1 cellular context compared by ENCODE assay signal in the genomic region with DNA sequence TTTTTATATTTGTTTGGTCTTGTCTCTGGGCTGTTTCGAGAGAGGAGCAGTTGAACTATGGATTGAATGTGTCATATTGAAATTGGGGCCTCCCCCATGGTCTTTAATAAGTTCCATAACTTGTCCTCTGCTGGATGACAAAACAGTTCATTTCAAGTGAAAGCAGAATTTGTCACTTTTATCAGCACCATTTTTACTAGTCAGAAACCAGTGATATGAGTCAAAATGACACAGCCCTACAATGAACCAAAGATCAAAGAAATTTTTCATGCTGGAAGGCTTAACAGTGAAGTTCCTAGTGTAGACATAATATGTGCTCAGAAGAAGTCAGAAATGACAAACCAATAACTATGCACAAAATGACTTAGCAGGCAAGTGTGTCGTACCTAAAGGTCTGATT.
TF ChIP-seq lines count a peak whose summit lies in the region.

No MANE protein-coding gene starts in this region.

TF ChIP-seq in GM12878, 131 proteins besides CTCF, POLR2A, EP300 and RAD21:
- TF ChIP-seq, protein P1, sequence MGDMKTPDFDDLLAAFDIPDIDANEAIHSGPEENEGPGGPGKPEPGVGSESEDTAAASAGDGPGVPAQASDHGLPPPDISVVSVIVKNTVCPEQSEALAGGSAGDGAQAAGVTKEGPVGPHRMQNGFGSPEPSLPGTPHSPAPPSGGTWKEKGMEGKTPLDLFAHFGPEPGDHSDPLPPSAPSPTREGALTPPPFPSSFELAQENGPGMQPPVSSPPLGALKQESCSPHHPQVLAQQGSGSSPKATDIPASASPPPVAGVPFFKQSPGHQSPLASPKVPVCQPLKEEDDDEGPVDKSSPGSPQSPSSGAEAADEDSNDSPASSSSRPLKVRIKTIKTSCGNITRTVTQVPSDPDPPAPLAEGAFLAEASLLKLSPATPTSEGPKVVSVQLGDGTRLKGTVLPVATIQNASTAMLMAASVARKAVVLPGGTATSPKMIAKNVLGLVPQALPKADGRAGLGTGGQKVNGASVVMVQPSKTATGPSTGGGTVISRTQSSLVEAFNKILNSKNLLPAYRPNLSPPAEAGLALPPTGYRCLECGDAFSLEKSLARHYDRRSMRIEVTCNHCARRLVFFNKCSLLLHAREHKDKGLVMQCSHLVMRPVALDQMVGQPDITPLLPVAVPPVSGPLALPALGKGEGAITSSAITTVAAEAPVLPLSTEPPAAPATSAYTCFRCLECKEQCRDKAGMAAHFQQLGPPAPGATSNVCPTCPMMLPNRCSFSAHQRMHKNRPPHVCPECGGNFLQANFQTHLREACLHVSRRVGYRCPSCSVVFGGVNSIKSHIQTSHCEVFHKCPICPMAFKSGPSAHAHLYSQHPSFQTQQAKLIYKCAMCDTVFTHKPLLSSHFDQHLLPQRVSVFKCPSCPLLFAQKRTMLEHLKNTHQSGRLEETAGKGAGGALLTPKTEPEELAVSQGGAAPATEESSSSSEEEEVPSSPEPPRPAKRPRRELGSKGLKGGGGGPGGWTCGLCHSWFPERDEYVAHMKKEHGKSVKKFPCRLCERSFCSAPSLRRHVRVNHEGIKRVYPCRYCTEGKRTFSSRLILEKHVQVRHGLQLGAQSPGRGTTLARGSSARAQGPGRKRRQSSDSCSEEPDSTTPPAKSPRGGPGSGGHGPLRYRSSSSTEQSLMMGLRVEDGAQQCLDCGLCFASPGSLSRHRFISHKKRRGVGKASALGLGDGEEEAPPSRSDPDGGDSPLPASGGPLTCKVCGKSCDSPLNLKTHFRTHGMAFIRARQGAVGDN (IDR thresholded peaks at IDR 0.05), result no peak
- TF ChIP-seq JUNB (IDR thresholded peaks at IDR 0.05) (peak; percentile 60), IKZF2 (IDR thresholded peaks at IDR 0.05) (no peak), POU2F2 (IDR thresholded peaks at IDR 0.05; ENCODE audit: borderline replicate concordance, low read depth, low read length) (no peak), NFIC (IDR thresholded peaks at IDR 0.05; ENCODE audit: low read depth, low read length) (no peak), RUNX3 (IDR thresholded peaks at IDR 0.05; ENCODE audit: low read length) (peak; percentile 14; the same call in 1 of the 2 replicates), RAD51 (IDR thresholded peaks at IDR 0.05) (no peak), JUND (IDR thresholded peaks at IDR 0.05; ENCODE audit: low read depth, low read length) (no peak), ZNF274 (IDR thresholded peaks at IDR 0.05; ENCODE audit: insufficient read depth, insufficient read length) (no peak), NFYA (IDR thresholded peaks at IDR 0.05; ENCODE audit: borderline replicate concordance, low read depth, low read length) (no peak), SREBF1 (IDR thresholded peaks at IDR 0.05; ENCODE audit: low read length) (no peak), TCF7 (IDR thresholded peaks at IDR 0.05; ENCODE audit: borderline replicate concordance) (peak; percentile 47; the same call in 1 of the 2 replicates)
- TF ChIP-seq, protein P2, sequence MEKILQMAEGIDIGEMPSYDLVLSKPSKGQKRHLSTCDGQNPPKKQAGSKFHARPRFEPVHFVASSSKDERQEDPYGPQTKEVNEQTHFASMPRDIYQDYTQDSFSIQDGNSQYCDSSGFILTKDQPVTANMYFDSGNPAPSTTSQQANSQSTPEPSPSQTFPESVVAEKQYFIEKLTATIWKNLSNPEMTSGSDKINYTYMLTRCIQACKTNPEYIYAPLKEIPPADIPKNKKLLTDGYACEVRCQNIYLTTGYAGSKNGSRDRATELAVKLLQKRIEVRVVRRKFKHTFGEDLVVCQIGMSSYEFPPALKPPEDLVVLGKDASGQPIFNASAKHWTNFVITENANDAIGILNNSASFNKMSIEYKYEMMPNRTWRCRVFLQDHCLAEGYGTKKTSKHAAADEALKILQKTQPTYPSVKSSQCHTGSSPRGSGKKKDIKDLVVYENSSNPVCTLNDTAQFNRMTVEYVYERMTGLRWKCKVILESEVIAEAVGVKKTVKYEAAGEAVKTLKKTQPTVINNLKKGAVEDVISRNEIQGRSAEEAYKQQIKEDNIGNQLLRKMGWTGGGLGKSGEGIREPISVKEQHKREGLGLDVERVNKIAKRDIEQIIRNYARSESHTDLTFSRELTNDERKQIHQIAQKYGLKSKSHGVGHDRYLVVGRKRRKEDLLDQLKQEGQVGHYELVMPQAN (conservative IDR thresholded peaks at IDR 0.05), result no peak
- TF ChIP-seq, protein P3, sequence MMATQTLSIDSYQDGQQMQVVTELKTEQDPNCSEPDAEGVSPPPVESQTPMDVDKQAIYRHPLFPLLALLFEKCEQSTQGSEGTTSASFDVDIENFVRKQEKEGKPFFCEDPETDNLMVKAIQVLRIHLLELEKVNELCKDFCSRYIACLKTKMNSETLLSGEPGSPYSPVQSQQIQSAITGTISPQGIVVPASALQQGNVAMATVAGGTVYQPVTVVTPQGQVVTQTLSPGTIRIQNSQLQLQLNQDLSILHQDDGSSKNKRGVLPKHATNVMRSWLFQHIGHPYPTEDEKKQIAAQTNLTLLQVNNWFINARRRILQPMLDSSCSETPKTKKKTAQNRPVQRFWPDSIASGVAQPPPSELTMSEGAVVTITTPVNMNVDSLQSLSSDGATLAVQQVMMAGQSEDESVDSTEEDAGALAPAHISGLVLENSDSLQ (IDR thresholded peaks at IDR 0.05), result no peak
- TF ChIP-seq, protein P4, sequence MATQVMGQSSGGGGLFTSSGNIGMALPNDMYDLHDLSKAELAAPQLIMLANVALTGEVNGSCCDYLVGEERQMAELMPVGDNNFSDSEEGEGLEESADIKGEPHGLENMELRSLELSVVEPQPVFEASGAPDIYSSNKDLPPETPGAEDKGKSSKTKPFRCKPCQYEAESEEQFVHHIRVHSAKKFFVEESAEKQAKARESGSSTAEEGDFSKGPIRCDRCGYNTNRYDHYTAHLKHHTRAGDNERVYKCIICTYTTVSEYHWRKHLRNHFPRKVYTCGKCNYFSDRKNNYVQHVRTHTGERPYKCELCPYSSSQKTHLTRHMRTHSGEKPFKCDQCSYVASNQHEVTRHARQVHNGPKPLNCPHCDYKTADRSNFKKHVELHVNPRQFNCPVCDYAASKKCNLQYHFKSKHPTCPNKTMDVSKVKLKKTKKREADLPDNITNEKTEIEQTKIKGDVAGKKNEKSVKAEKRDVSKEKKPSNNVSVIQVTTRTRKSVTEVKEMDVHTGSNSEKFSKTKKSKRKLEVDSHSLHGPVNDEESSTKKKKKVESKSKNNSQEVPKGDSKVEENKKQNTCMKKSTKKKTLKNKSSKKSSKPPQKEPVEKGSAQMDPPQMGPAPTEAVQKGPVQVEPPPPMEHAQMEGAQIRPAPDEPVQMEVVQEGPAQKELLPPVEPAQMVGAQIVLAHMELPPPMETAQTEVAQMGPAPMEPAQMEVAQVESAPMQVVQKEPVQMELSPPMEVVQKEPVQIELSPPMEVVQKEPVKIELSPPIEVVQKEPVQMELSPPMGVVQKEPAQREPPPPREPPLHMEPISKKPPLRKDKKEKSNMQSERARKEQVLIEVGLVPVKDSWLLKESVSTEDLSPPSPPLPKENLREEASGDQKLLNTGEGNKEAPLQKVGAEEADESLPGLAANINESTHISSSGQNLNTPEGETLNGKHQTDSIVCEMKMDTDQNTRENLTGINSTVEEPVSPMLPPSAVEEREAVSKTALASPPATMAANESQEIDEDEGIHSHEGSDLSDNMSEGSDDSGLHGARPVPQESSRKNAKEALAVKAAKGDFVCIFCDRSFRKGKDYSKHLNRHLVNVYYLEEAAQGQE (IDR thresholded peaks at IDR 0.05; ENCODE audit: low read depth, low read length), result no peak
- TF ChIP-seq, protein P5, sequence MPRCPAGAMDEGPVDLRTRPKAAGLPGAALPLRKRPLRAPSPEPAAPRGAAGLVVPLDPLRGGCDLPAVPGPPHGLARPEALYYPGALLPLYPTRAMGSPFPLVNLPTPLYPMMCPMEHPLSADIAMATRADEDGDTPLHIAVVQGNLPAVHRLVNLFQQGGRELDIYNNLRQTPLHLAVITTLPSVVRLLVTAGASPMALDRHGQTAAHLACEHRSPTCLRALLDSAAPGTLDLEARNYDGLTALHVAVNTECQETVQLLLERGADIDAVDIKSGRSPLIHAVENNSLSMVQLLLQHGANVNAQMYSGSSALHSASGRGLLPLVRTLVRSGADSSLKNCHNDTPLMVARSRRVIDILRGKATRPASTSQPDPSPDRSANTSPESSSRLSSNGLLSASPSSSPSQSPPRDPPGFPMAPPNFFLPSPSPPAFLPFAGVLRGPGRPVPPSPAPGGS (IDR thresholded peaks at IDR 0.05; ENCODE audit: borderline replicate concordance, insufficient read depth, low read depth, low read length, poor library complexity, severe bottlenecking), result no peak
